26 cellular contexts compared by ENCODE assay signal in the genomic region with DNA sequence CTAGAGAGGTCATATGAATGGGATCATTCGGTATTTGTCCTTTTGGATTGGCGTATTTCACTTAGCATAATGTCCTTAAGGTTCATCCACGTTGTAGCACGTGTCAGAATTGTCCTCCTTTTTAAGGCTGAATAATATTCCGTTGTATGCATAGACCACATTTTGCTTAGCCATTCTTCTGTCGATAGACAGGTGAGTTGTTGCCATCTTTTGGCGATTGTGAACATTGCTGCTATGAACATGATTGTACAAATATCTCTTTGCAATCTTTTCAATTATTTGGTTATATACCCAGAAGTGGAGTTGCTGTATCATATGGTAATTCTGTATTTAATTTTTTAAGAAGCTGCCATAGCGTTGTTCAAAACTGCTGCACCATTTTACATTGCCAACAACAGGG. TPM values are rescaled to one million over a fixed set of nuclear protein-coding genes. Genes with fewer than 3 reads are reported as not detected.
DNase-seq lines count a peak whose midpoint lies in the region; ATAC-seq and TF ChIP-seq lines count a peak whose summit lies in the region.
"Had no signal": no experiment of that assay in that cellular context is flagged by ENCODE, and none has a peak within 500 bp of the region (broad histone marks: within the 10 kb centered on the region; RNA-seq: fewer than 3 reads in every experiment).

No MANE protein-coding gene starts in this region.

- in situ Hi-C loops in Panc1 (cut with HindIII; ENCODE audit: low pct_unique_long_range_greater_than_20kb, low sequenced_read_pairs) = no loop called here
- in situ Hi-C loops in HAP-1 (cut with MboI; ENCODE audit: low sequenced_read_pairs) = loop anchor here (25.0 kb wide), 1 partner anchor 368 kb away; no protein-coding TSS in a partner anchor

- H3K27ac Mint-ChIP-seq in CD8-positive, alpha-beta memory T cell = no peak overlapping the region
- H3K27ac Mint-ChIP-seq: activated naive CD4-positive, alpha-beta T cell treated with anti-CD3 and anti-CD28 coated beads, Interleukin-2, amount 50 U/mL, for 24 hours; T-helper 1 cell treated with Interleukin-12 subunit alpha and Interleukin-12 subunit beta and Interleukin-4 antibody, amounts not matched to agents 30 μg/mL and 1 μg/mL, for 36 hours had no signal

- H3K4me3 Mint-ChIP-seq in CD8-positive, alpha-beta memory T cell = no peak overlapping the region
- H3K4me3 Mint-ChIP-seq: activated naive CD4-positive, alpha-beta T cell treated with anti-CD3 and anti-CD28 coated beads, Interleukin-2, amount 50 U/mL, for 24 hours; T-helper 1 cell treated with Interleukin-12 subunit alpha and Interleukin-12 subunit beta and Interleukin-4 antibody, amounts not matched to agents 30 μg/mL and 1 μg/mL, for 36 hours had no signal

- intact Hi-C loops in Panc1 (cut with micrococcal nuclease; ENCODE audit: unreplicated experiment) = no loop called here
- intact Hi-C loops in Right ventricle myocardium superior (cut with DNase I) = no loop called here

- no peak overlapping the region for H3K27ac ChIP-seq in Panc1 (ENCODE audit: low read length)
- no peak overlapping the region for H3K27ac ChIP-seq in CD8-positive, alpha-beta memory T cell (ENCODE audit: low read depth, low read length)
- H3K27ac ChIP-seq: epithelial cell of prostate, SJSA1, testis had no signal

- H3K9me3 ChIP-seq in Panc1 (ENCODE audit: control insufficient read depth, insufficient read depth, low read depth, low read length) (no peaks in the 10 kb centered on the region), HAP-1 (no peaks in the 10 kb centered on the region)
- H3K9me3 ChIP-seq in CD8-positive, alpha-beta memory T cell (ENCODE audit: low read length) = no peaks in the 10 kb centered on the region
- H3K9me3 ChIP-seq: SJSA1, testis had no signal

- DNase-seq in BJ (ENCODE audit: low read depth) (no peak), HT-29 (ENCODE audit: low spot score) (peak; percentile 42), Panc1 (ENCODE audit: low read depth, low spot score) (no peak), epithelial cell of proximal tubule (ENCODE audit: low read depth) (no peak), HAP-1 (ENCODE audit: low spot score in 2 of 2) (no peak), Right ventricle myocardium superior (no peak)
- DNase-seq in activated CD4-positive, alpha-beta T cell treated with anti-CD3 and anti-CD28 coated beads, Interleukin-2, amount 50 U/mL, for 4 hours = no peak
- no peak for DNase-seq in CD8-positive, alpha-beta memory T cell
- DNase-seq: activated CD4-positive, alpha-beta T cell treated with anti-CD3 and anti-CD28 coated beads for 48 hours; anterior cingulate cortex; central memory CD4-positive, alpha-beta T cell; hippocampal formation; left ventricle myocardium superior; NCI-H1436; NCI-H2171 treated with DMSO at 0.1 percent for 48 hours; NCI-H524 treated with DMSO at 0.1 percent for 48 hours; nucleus accumbens; stimulated activated CD4-positive, alpha-beta T cell treated with anti-CD3 and anti-CD28 coated beads, Interleukin-2, amount 100 ng/mL, for 48 hours; stimulated activated naive CD4-positive, alpha-beta T cell; testis had no signal

- H3K36me3 Mint-ChIP-seq in CD8-positive, alpha-beta memory T cell = no peaks in the 10 kb centered on the region
- H3K36me3 Mint-ChIP-seq: activated naive CD4-positive, alpha-beta T cell treated with anti-CD3 and anti-CD28 coated beads, Interleukin-2, amount 50 U/mL, for 24 hours had no signal

- TF ChIP-seq CTCF in BJ (IDR thresholded peaks at IDR 0.05; ENCODE audit: insufficient read depth, low read depth, low read length) (0 out of 2 replicates have a peak, but pooled peaks have one; percentile 2), Panc1 (IDR thresholded peaks at IDR 0.05) (peak; percentile 22; the same call in 1 of the 2 replicates), epithelial cell of proximal tubule (conservative IDR thresholded peaks at IDR 0.05; ENCODE audit: low read depth, low read length) (peak; percentile 34)

- no TSS peak for BruUV-seq in Panc1 (replicated peaks; lab: Mats Ljungman, UMichigan)

- H3K4me3 ChIP-seq in BJ (ENCODE audit: low read depth, low read length) (no peak overlapping the region), Panc1 (ENCODE audit: low read depth in 2 of 2, low read length in 2 of 2) (no peak overlapping the region), epithelial cell of proximal tubule (ENCODE audit: low read depth, low read length) (no peak overlapping the region), HAP-1 (no peak overlapping the region)
- H3K4me3 ChIP-seq in CD8-positive, alpha-beta memory T cell (ENCODE audit: low read length) = no peak overlapping the region
- H3K4me3 ChIP-seq: SJSA1, smooth muscle cell, testis had no signal

- peaks cover 0 to 6% (median 2%) of the 10 kb centered on the region in 5 donors for H3K9me3 Mint-ChIP-seq in CD8-positive, alpha-beta memory T cell
- H3K9me3 Mint-ChIP-seq: activated naive CD4-positive, alpha-beta T cell treated with anti-CD3 and anti-CD28 coated beads, Interleukin-2, amount 50 U/mL, for 24 hours; T-helper 1 cell treated with Interleukin-12 subunit alpha and Interleukin-12 subunit beta and Interleukin-4 antibody, amounts not matched to agents 30 μg/mL and 1 μg/mL, for 36 hours had no signal

- H3K4me1 ChIP-seq in Panc1 (ENCODE audit: control insufficient read depth, insufficient read depth, low read length) = no peaks in the 10 kb centered on the region
- no peaks in the 10 kb centered on the region for H3K4me1 ChIP-seq in HAP-1
- H3K4me1 ChIP-seq in CD8-positive, alpha-beta memory T cell (ENCODE audit: insufficient read depth, low read length) = no peaks in the 10 kb centered on the region
- H3K4me1 ChIP-seq: SJSA1, testis had no signal

- no peaks in the 10 kb centered on the region for H3K36me3 ChIP-seq in BJ (ENCODE audit: control insufficient read depth, insufficient read depth, low read length)
- H3K36me3 ChIP-seq in Panc1 (ENCODE audit: control insufficient read depth, insufficient read depth, low read length) = no peaks in the 10 kb centered on the region
- no peaks in the 10 kb centered on the region for H3K36me3 ChIP-seq in HAP-1 (replicated peaks)
- no peaks in the 10 kb centered on the region for H3K36me3 ChIP-seq in CD8-positive, alpha-beta memory T cell (ENCODE audit: insufficient read depth, low read length)
- H3K36me3 ChIP-seq: SJSA1 had no signal

- POLR2A ChIA-PET in BJ (lab: Charles Lee) = no interaction called here
- POLR2A ChIA-PET in Panc1 (lab: Charles Lee) = no interaction called here
- POLR2A ChIA-PET in CD8-positive, alpha-beta memory T cell (lab: Charles Lee) = no interaction called here

- peaks cover 4 to 5% of the 10 kb centered on the region in 2 donors for H3K27me3 Mint-ChIP-seq in CD8-positive, alpha-beta memory T cell

- H3K4me1 Mint-ChIP-seq in CD8-positive, alpha-beta memory T cell = no peaks in the 10 kb centered on the region
- H3K4me1 Mint-ChIP-seq: activated naive CD4-positive, alpha-beta T cell treated with anti-CD3 and anti-CD28 coated beads, Interleukin-2, amount 50 U/mL, for 24 hours had no signal

- CTCF ChIA-PET in BJ (lab: Yijun Ruan, JAX) = interaction anchor here (1.5 kb wide), 1 partner anchor 26 kb away, joined by 3 read pairs; no protein-coding TSS in a partner anchor
- CTCF ChIA-PET in Panc1 (lab: Charles Lee) = no interaction called here
- CTCF ChIA-PET in CD8-positive, alpha-beta memory T cell (lab: Charles Lee) = no interaction called here

- H3K27me3 ChIP-seq in BJ (ENCODE audit: control insufficient read depth, insufficient read depth, low read length) = no peaks in the 10 kb centered on the region
- H3K27me3 ChIP-seq in Panc1 (ENCODE audit: control insufficient read depth, insufficient read depth, low read length) = no peaks in the 10 kb centered on the region
- H3K27me3 ChIP-seq in HAP-1 (ENCODE audit: low read depth) = no peaks in the 10 kb centered on the region
- H3K27me3 ChIP-seq in CD8-positive, alpha-beta memory T cell (ENCODE audit: insufficient read depth, low read length, poor library complexity, severe bottlenecking) = no peaks in the 10 kb centered on the region
- H3K27me3 ChIP-seq: SJSA1, testis had no signal

- ATAC-seq in Panc1 (no peak), Right ventricle myocardium superior (ENCODE audit: poor library complexity) (no peak)
- ATAC-seq: left ventricle myocardium superior had no signal

RNA-seq across cellular contexts. Expression of a gene that starts 52.4 kb away (rescaled TPM):
- polyA plus RNA-seq in BJ (2011; rRNA removed) = not detected in 2 replicates
- polyA minus RNA-seq in BJ (2011; rRNA and poly(A)+ RNA removed) = not detected in 2 replicates
- not detected in 2 replicates for total RNA-seq in HT-29 (2014; rRNA removed; shearing (Covaris generic))
- 0.44 TPM for total RNA-seq in Panc1 (2021; ENCODE audit: unreplicated experiment)
- polyA plus RNA-seq in Panc1 (2012; ENCODE audit: insufficient read length) = 1.2 TPM
- not detected in 2 replicates for total RNA-seq in epithelial cell of proximal tubule
- not detected for total RNA-seq in Right ventricle myocardium superior
- under 1 TPM in 1 of 2 experiments, not detected in 1; 0.11 TPM for total RNA-seq in CD8-positive, alpha-beta memory T cell
- not detected for polyA plus RNA-seq in CD8-positive, alpha-beta memory T cell
- total RNA-seq: frontal cortex, left ventricle myocardium superior, SJSA1, smooth muscle cell had no signal
- polyA plus RNA-seq: smooth muscle cell had no signal
